8 cellular contexts compared by ENCODE assay signal in genomic region chr18:12741351-12741750, GRCh38. TPM values are rescaled to one million over a fixed set of nuclear protein-coding genes. Genes with fewer than 3 reads are reported as not detected.
DNase-seq lines count a peak whose midpoint lies in the region; ATAC-seq, FAIRE-seq and TF ChIP-seq lines count a peak whose summit lies in the region.
"Had no signal": no experiment of that assay in that cellular context is flagged by ENCODE, and none has a peak within 500 bp of the region (broad histone marks: within the 10 kb centered on the region; RNA-seq: fewer than 3 reads in every experiment).

No MANE protein-coding gene starts in this region.

- no peak overlapping the region for H3K4me3 Mint-ChIP-seq in natural killer cell

- no peak overlapping the region for H3K4me3 ChIP-seq in foreskin fibroblast (ENCODE audit: low read depth in 1 of 2, low read length in 2 of 2)

- ATAC-seq in HG02870 (IDR thresholded peaks at IDR 0.05; ENCODE audit: unreplicated experiment) (no peak), natural killer cell (no peak)
- ATAC-seq: Right ventricle myocardium inferior had no signal

- H3K36me3 Mint-ChIP-seq in natural killer cell, result no peaks in the 10 kb centered on the region

- TF ChIP-seq CTCF in foreskin fibroblast (IDR thresholded peaks at IDR 0.05; ENCODE audit: low read depth, low read length) (no peak), natural killer cell (IDR thresholded peaks at IDR 0.05) (no peak)

- DNase-seq in DMS153 treated with DMSO at 0.1 percent for 48 hours (lab: John Stamatoyannopoulos, UW; ENCODE audit: unreplicated experiment) (peak; percentile 45), HS-5 (ENCODE audit: low read depth) (peak; percentile 73), RCC 7860 (ENCODE audit: low spot score) (peak; percentile 15), foreskin fibroblast (peak; percentile 64 to 78), natural killer cell (no peak), mucosa of gallbladder (ENCODE audit: low spot score) (no peak)

- H3K27ac Mint-ChIP-seq in natural killer cell, result no peak overlapping the region

- H3K27me3 Mint-ChIP-seq in natural killer cell (ENCODE audit: low read depth in 2 of 2), result no peaks in the 10 kb centered on the region

- intact Hi-C loops in natural killer cell (cut with micrococcal nuclease), result no loop called here

- no peaks in the 10 kb centered on the region for H3K9me3 Mint-ChIP-seq in natural killer cell

- no peaks in the 10 kb centered on the region for H3K4me1 Mint-ChIP-seq in natural killer cell

- FAIRE-seq in RCC 7860 (lab: Jason Lieb, UNC), result no peak

RNA-seq across cellular contexts. Expression of gene PSMG2, which starts 38.5 kb away (rescaled TPM):
- total RNA-seq in natural killer cell (10 to 100 TPM; 56.7 to 63.4 (median 62.8) TPM), mucosa of gallbladder (61.5 TPM)

RNA-seq across cellular contexts. Expression of gene CEP76, which starts 38.8 kb away (rescaled TPM):
- total RNA-seq in natural killer cell (1 to 10 TPM; 6.4 to 9.8 (median 8.8) TPM), mucosa of gallbladder (3.7 TPM)

Comparison
In these comparisons a context has a peak if more than half of its experiments do, and no peak if none do; other contexts are left out.
1. DNase-seq: peak in DMS153 treated with DMSO at 0.1 percent for 48 hours (single experiment), HS-5 (single experiment), RCC 7860 (single experiment) and foreskin fibroblast (2 of 2); none in natural killer cell (single experiment) and mucosa of gallbladder (single experiment).